In the genomic region with DNA sequence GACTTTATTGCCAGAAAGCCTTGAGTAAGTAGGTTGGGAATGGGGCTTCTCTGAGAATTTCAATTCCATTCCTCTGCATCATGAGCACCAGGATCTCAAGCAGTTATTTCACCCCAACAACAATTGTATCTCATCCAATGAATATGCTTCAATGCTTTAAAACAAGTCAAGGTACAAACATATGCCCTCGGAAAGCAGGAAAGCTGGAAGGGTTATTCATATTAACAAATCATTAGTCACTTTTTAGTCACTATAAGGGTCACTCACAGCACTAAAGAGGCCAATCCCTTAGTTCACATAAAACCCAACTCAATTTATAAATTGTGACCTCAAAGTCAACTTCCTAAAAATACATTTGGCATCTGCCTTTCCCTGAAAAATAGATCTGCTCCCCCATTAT, we compare ENCODE assay signal across 13 cellular contexts. TPM values are rescaled to one million over a fixed set of nuclear protein-coding genes. Genes with fewer than 3 reads are reported as not detected.
A peak's percentile ranks its signal among the peaks of the same experiment; 100 is the strongest.
DNase-seq lines count a peak whose midpoint lies in the region; ATAC-seq and TF ChIP-seq lines count a peak whose summit lies in the region.
"Had no signal": no experiment of that assay in that cellular context is flagged by ENCODE, and none has a peak within 500 bp of the region (broad histone marks: within the 10 kb centered on the region; RNA-seq: fewer than 3 reads in every experiment).

No MANE protein-coding gene starts in this region.

- peak; percentile 99 for DNase-seq in HCEC 1CT
- peak; percentile 97 for DNase-seq in fibroblast of mammary gland (ENCODE audit: low read depth)
- peak; percentile 68 for DNase-seq in stromal cell of bone marrow (ENCODE audit: low read depth)
- no peak for DNase-seq in NCI-H2029 treated with DMSO at 0.1 percent for 48 hours (lab: John Stamatoyannopoulos, UW)
- DNase-seq in mucosa of gallbladder (ENCODE audit: low spot score) = no peak
- DNase-seq: activated CD8-positive, alpha-beta memory T cell treated with anti-CD3 and anti-CD28 coated beads, Interleukin-2, amount 50 U/mL, for 48 hours; endodermal cell; NCI-H2029; occipital lobe had no signal

- H3K4me3 ChIP-seq in fibroblast of mammary gland (ENCODE audit: control insufficient read depth, low read depth, low read length) = no peak overlapping the region
- H3K4me3 ChIP-seq: SK-N-MC, tibial nerve had no signal

- ATAC-seq in SK-N-SH treated with all-trans-retinoic acid at 6 μM for 48 hours (peak; percentile 56), HG02763 (IDR thresholded peaks at IDR 0.05; ENCODE audit: unreplicated experiment) (no peak)

- TF ChIP-seq CTCF in fibroblast of mammary gland (conservative IDR thresholded peaks at IDR 0.05; ENCODE audit: control insufficient read depth, insufficient read depth, low read depth, low read length) = no peak

TF ChIP-seq in SK-N-SH treated with all-trans-retinoic acid at 6 μM for 48 hours, 23 proteins besides CTCF, POLR2A, EP300 and RAD21:
- no peak for TF ChIP-seq SNAI2 (CRISPR knock-in tag; IDR thresholded peaks at IDR 0.05)
- TF ChIP-seq, protein P1, sequence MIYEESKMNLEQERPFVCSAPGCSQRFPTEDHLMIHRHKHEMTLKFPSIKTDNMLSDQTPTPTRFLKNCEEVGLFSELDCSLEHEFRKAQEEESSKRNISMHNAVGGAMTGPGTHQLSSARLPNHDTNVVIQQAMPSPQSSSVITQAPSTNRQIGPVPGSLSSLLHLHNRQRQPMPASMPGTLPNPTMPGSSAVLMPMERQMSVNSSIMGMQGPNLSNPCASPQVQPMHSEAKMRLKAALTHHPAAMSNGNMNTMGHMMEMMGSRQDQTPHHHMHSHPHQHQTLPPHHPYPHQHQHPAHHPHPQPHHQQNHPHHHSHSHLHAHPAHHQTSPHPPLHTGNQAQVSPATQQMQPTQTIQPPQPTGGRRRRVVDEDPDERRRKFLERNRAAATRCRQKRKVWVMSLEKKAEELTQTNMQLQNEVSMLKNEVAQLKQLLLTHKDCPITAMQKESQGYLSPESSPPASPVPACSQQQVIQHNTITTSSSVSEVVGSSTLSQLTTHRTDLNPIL (CRISPR knock-in tag; IDR thresholded peaks at IDR 0.05; ENCODE audit: low read depth) = no peak
- TF ChIP-seq ISL1 (CRISPR knock-in tag; IDR thresholded peaks at IDR 0.05) = peak; percentile 56; the same call in 1 of the 2 replicates

RNA-seq across cellular contexts. Expression of a gene that starts 16.2 kb away (rescaled TPM):
- 8.7 TPM for total RNA-seq in mucosa of gallbladder

Comparison
In these comparisons a context has a peak if more than half of its experiments do, and no peak if none do; other contexts are left out.
1. DNase-seq: peak in HCEC 1CT (single experiment), fibroblast of mammary gland (single experiment) and stromal cell of bone marrow (single experiment); none in NCI-H2029 treated with DMSO at 0.1 percent for 48 hours (single experiment) and mucosa of gallbladder (single experiment).